In the genomic region with DNA sequence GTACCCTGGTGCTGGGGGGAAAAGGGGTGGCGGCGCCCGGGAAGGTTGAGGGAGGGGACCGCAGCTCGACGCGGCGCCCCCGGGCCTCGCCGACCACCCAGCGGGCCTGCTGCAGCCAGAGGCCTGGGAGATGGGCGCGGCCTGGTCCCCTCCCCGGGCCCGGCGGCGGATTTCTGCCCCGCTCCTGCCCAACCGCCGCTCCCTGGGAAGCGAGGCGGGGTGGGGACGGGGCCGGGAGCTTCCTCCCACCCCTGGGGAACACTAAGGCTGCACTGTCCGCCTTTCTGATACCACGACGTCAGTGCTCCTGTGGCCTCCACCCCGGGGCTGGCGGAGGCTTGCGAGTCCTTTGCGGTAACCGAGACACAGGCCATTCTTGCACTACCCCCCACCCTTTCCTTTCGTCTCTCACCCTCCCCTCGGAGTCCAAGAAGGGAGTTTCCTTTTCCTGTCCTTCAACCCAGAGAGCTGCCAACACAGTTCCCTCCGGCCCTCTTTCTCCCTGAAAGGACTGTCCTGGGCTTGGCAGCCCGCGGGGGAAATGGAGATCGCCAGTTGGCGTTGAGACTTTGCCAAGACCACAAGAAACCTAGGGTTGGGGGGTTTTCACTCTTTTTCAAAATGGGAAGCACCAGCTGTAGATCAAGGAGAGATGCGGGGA, we compare ENCODE assay signal across 8 cellular contexts. TPM values are rescaled to one million over a fixed set of nuclear protein-coding genes. Genes with fewer than 3 reads are reported as not detected.
DNase-seq lines count a peak whose midpoint lies in the region; FAIRE-seq and TF ChIP-seq lines count a peak whose summit lies in the region.

No MANE protein-coding gene starts in this region.

- no peaks in the 10 kb centered on the region for H3K79me1 ChIP-seq in H9 (ENCODE audit: insufficient read depth, low read depth, low read length, poor library complexity, severe bottlenecking)

- H3K4me1 ChIP-seq in H9 (ENCODE audit: insufficient read depth, low read length), result peaks cover 8% of the 10 kb centered on the region; the same call in 1 of the 2 replicates
- peaks cover 47% of the 10 kb centered on the region for H3K4me1 ChIP-seq in Karpas-422 (ENCODE audit: low read length)
- peaks cover 15 to 22% (median 21%) of the 10 kb centered on the region in 3 donors for H3K4me1 ChIP-seq in skeletal muscle tissue (ENCODE audit: control insufficient read depth in 3 of 3, insufficient read depth in 3 of 3, low read length in 3 of 3)

- H3K4me1 Mint-ChIP-seq in H9 (peaks cover 23 to 28% of the 10 kb centered on the region in 2 experiments), immature natural killer cell (peaks cover 52 to 77% of the 10 kb centered on the region in 2 donors)
- H3K4me1 Mint-ChIP-seq in T-helper 1 cell treated with Interleukin-12 subunit alpha and Interleukin-12 subunit beta and Interleukin-4 antibody, amounts not matched to agents 30 μg/mL and 1 μg/mL, for 36 hours (ENCODE audit: low read depth), result peaks cover 36% of the 10 kb centered on the region

- TF ChIP-seq CTCF in H9 (conservative IDR thresholded peaks at IDR 0.05) (no peak), bronchial epithelial cell (IDR thresholded peaks at IDR 0.05; ENCODE audit: insufficient read depth, low read length, severe bottlenecking) (no peak)

- H2AFZ ChIP-seq in H9 (ENCODE audit: low read length) (no peak overlapping the region), Karpas-422 (ENCODE audit: low read length) (peak overlapping the region; percentile 34; the same call in 1 of the 2 replicates)

- H3K4ac ChIP-seq in H9 (ENCODE audit: low read depth, low read length), result no peak overlapping the region; the same call in 1 of the 2 replicates

- H3K36me3 ChIP-seq in Karpas-422 (ENCODE audit: insufficient read depth, low read length) (no peaks in the 10 kb centered on the region), bronchial epithelial cell (ENCODE audit: control insufficient read depth, insufficient read depth, low read length) (no peaks in the 10 kb centered on the region), skeletal muscle tissue (ENCODE audit: control insufficient read depth in 3 of 3, insufficient read depth in 3 of 3, low read length in 3 of 3) (no peaks in the 10 kb centered on the region)

- peak overlapping the region; percentile 95 for H3K4me2 ChIP-seq in H9 (ENCODE audit: insufficient read depth, insufficient read length, low read length)
- peak overlapping the region; percentile 91 for H3K4me2 ChIP-seq in Karpas-422 (ENCODE audit: low read depth, low read length, poor library complexity, severe bottlenecking)

- H3T11ph ChIP-seq in H9 (ENCODE audit: low read length), result no peak overlapping the region

- peak overlapping the region; percentile 71 for H3K27ac ChIP-seq in H9 (ENCODE audit: insufficient read length, low read depth, low read length)
- H3K27ac ChIP-seq in Karpas-422 (ENCODE audit: low read length), result peak overlapping the region; percentile 87
- peak overlapping the region; percentile 96 for H3K27ac ChIP-seq in skeletal muscle tissue (ENCODE audit: low read depth, low read length)

- H3K36me3 Mint-ChIP-seq in H9 (ENCODE audit: insufficient read depth in 1 of 3, low read depth in 3 of 3), result peaks cover 4 to 7% (median 4%) of the 10 kb centered on the region in 3 experiments; a peak in 6 of 7 replicates
- H3K36me3 Mint-ChIP-seq in T-helper 1 cell treated with Interleukin-12 subunit alpha and Interleukin-12 subunit beta and Interleukin-4 antibody, amounts not matched to agents 30 μg/mL and 1 μg/mL, for 36 hours (ENCODE audit: low read depth), result peaks cover 15% of the 10 kb centered on the region
- peaks cover 0 to 6% (median 6%) of the 10 kb centered on the region in 3 donors for H3K36me3 Mint-ChIP-seq in immature natural killer cell

- no peak for FAIRE-seq in bronchial epithelial cell (lab: Jason Lieb, UNC)

- WGBS in H9 (ENCODE audit: extremely low coverage, insufficient read length, low lambda C conversion rate), result no CpG with 5 or more reads among the region's 41 CpGs

- H3K27me3 ChIP-seq in H9 (ENCODE audit: insufficient read depth, low read length) (no peaks in the 10 kb centered on the region), Karpas-422 (ENCODE audit: low read length) (no peaks in the 10 kb centered on the region), bronchial epithelial cell (ENCODE audit: control insufficient read depth, insufficient read depth, low read length) (no peaks in the 10 kb centered on the region), skeletal muscle tissue (ENCODE audit: control insufficient read depth in 3 of 3, insufficient read depth in 3 of 3, low read length in 3 of 3) (no peaks in the 10 kb centered on the region)

- H4K91ac ChIP-seq in H9 (ENCODE audit: insufficient read length, low read depth, low read length), result no peak overlapping the region

- H3K27me3 Mint-ChIP-seq in H9 (ENCODE audit: low read depth) (peaks cover 3% of the 10 kb centered on the region; the same call in 1 of the 2 replicates), immature natural killer cell (ENCODE audit: low read depth in 3 of 3) (peaks cover 7 to 16% (median 12%) of the 10 kb centered on the region in 3 donors)
- no peaks in the 10 kb centered on the region for H3K27me3 Mint-ChIP-seq in T-helper 1 cell treated with Interleukin-12 subunit alpha and Interleukin-12 subunit beta and Interleukin-4 antibody, amounts not matched to agents 30 μg/mL and 1 μg/mL, for 36 hours (ENCODE audit: low read depth)

- DNase-seq in NCI-H526 (lab: John Stamatoyannopoulos, UW) (peak; percentile 28 to 79), NCI-H526 treated with DMSO at 0.1 percent for 48 hours (lab: John Stamatoyannopoulos, UW) (no peak), H9 (peak; percentile 52), Karpas-422 (peak; percentile 65), bronchial epithelial cell (ENCODE audit: low read depth) (peak; percentile 42), immature natural killer cell (peak; percentile 72 to 80 (median 79))

- peak overlapping the region; percentile 90 for H3K18ac ChIP-seq in H9 (ENCODE audit: insufficient read length, low read depth, low read length)

- peaks cover 12% of the 10 kb centered on the region for H3K23me2 ChIP-seq in H9 (ENCODE audit: insufficient read length, low read depth, low read length, poor library complexity, severe bottlenecking)

- no peak overlapping the region for H4K5ac ChIP-seq in H9 (ENCODE audit: insufficient read length, low read depth, low read length)

- H3K9ac ChIP-seq in H9 (ENCODE audit: extremely low read depth, insufficient read length, low read length), result peak overlapping the region; percentile 90
- H3K9ac ChIP-seq in Karpas-422 (ENCODE audit: low read length), result peak overlapping the region; percentile 92
- peak overlapping the region; percentile 94 to 96 (median 95) for H3K9ac ChIP-seq in skeletal muscle tissue (ENCODE audit: low read depth in 1 of 3, low read length in 3 of 3)

- H3K4me3 Mint-ChIP-seq in H9, result peak overlapping the region; percentile 94 to 96
- peak overlapping the region; percentile 97 for H3K4me3 Mint-ChIP-seq in T-helper 1 cell treated with Interleukin-12 subunit alpha and Interleukin-12 subunit beta and Interleukin-4 antibody, amounts not matched to agents 30 μg/mL and 1 μg/mL, for 36 hours
- peak overlapping the region; percentile 98 to 100 (median 100) for H3K4me3 Mint-ChIP-seq in immature natural killer cell

- H2BK20ac ChIP-seq in H9 (ENCODE audit: low read depth, low read length, poor library complexity, severe bottlenecking), result no peak overlapping the region

- no peak overlapping the region for H2BK15ac ChIP-seq in H9 (ENCODE audit: low read depth, low read length)

- H2BK5ac ChIP-seq in H9 (ENCODE audit: insufficient read length, low read length), result no peak overlapping the region

- H3K56ac ChIP-seq in H9 (ENCODE audit: insufficient read length, low read depth, low read length), result no peak overlapping the region

- H2AK5ac ChIP-seq in H9 (ENCODE audit: insufficient read length, low read length), result no peak overlapping the region

- H3K79me2 ChIP-seq in H9 (ENCODE audit: insufficient read depth, low read length), result peaks cover 3% of the 10 kb centered on the region; the same call in 1 of the 2 replicates
- H3K79me2 ChIP-seq in Karpas-422 (ENCODE audit: low read length), result peaks cover 54% of the 10 kb centered on the region

- H2BK120ac ChIP-seq in H9 (ENCODE audit: low read depth, low read length, poor library complexity, severe bottlenecking), result no peak overlapping the region

- H2BK12ac ChIP-seq in H9 (ENCODE audit: insufficient read length, low read depth, low read length), result no peak overlapping the region

- H3K9me3 ChIP-seq in H9 (ENCODE audit: control insufficient read depth, low read depth, low read length), result no peaks in the 10 kb centered on the region
- H3K9me3 ChIP-seq in Karpas-422 (ENCODE audit: low read length), result no peaks in the 10 kb centered on the region
- H3K9me3 ChIP-seq in skeletal muscle tissue (ENCODE audit: control insufficient read depth in 3 of 3, low read length in 3 of 3), result no peaks in the 10 kb centered on the region

- H3K4me3 ChIP-seq in Karpas-422 (ENCODE audit: low read length) (peak overlapping the region; percentile 93), bronchial epithelial cell (ENCODE audit: low read depth, low read length) (peak overlapping the region; percentile 93), skeletal muscle tissue (ENCODE audit: low read length in 3 of 3) (peak overlapping the region; percentile 87 to 95 (median 88))

- no peak overlapping the region for H4K8ac ChIP-seq in H9 (replicated peaks; ENCODE audit: insufficient read length, low read depth, low read length)

- no peak overlapping the region for H3K23ac ChIP-seq in H9 (ENCODE audit: insufficient read length, low read depth, low read length)

- H3K9me3 Mint-ChIP-seq in H9, result no peaks in the 10 kb centered on the region
- H3K9me3 Mint-ChIP-seq in T-helper 1 cell treated with Interleukin-12 subunit alpha and Interleukin-12 subunit beta and Interleukin-4 antibody, amounts not matched to agents 30 μg/mL and 1 μg/mL, for 36 hours, result no peaks in the 10 kb centered on the region
- H3K9me3 Mint-ChIP-seq in immature natural killer cell, result no peaks in the 10 kb centered on the region

- peak overlapping the region; percentile 99 for H3K14ac ChIP-seq in H9 (ENCODE audit: insufficient read depth, low read length)

- no peaks in the 10 kb centered on the region for H3K9me2 ChIP-seq in Karpas-422 (replicated peaks; ENCODE audit: insufficient read depth, low read length)

- H4K20me1 ChIP-seq in H9 (ENCODE audit: control insufficient read depth, insufficient read depth, insufficient read length) (no peaks in the 10 kb centered on the region), Karpas-422 (ENCODE audit: insufficient read depth, low read depth, low read length) (no peaks in the 10 kb centered on the region; the same call in 1 of the 2 replicates)

- H3K27ac Mint-ChIP-seq in H9 (peak overlapping the region; percentile 92 to 97 (median 93)), immature natural killer cell (peak overlapping the region; percentile 97 to 100 (median 99))
- peak overlapping the region; percentile 96 for H3K27ac Mint-ChIP-seq in T-helper 1 cell treated with Interleukin-12 subunit alpha and Interleukin-12 subunit beta and Interleukin-4 antibody, amounts not matched to agents 30 μg/mL and 1 μg/mL, for 36 hours

RNA-seq across cellular contexts. Expression of a gene that starts 0.7 kb away (rescaled TPM):
- 36.6 and 37.4 TPM in 2 replicates for total RNA-seq in H9 (2021)
- total RNA-seq in Karpas-422 (2014; rRNA removed; shearing (Covaris generic); ENCODE audit: low replicate concordance), result 33.4 and 56.6 TPM in 2 replicates
- total RNA-seq in bronchial epithelial cell, result 21.3 and 31.2 TPM in 2 replicates
- polyA plus RNA-seq in immature natural killer cell, result 10 to 100 TPM; 75.3 to 92.6 (median 86.4) TPM
- 57.9 TPM for total RNA-seq in skeletal muscle tissue
